Comparison of ENCODE assay signal across 8 cellular contexts in the genomic region with DNA sequence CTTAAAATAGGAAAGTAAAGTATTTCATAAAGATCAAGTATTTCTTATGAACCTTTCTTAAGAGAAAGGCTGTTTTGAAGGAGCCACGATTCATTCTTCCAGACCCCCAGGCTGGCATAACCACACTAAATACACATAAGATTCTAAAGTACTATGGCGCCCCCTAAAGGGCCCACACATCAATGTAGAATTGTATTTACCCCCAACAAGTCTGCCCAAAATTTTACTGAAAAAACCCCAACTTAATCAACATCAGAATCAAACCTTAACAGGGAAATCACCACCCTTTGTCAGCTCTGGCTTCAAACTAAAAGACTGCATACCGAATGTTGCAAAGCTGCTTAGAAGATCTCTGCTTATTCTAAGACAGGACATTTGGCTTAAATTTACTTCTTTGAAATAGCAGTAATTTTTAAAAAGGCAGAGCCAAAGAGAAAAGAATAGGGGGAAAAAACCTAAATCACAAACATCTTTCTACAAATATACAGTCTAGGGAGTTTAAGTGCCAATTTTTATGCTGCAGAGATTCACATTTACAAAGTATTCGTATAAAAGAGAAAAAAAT. TPM values are rescaled to one million over a fixed set of nuclear protein-coding genes. Genes with fewer than 3 reads are reported as not detected.
A peak's percentile ranks its signal among the peaks of the same experiment; 100 is the strongest.
DNase-seq lines count a peak whose midpoint lies in the region; ATAC-seq and TF ChIP-seq lines count a peak whose summit lies in the region.

No MANE protein-coding gene starts in this region.

- H3K9me3 ChIP-seq in spleen: no peaks in the 10 kb centered on the region

- H3K4me1 Mint-ChIP-seq in activated CD8-positive, alpha-beta memory T cell treated with anti-CD3 and anti-CD28 coated beads, Interleukin-2, amount 10 ng/mL, durations not matched to agents 7 days and 5 days: peaks cover 6% of the 10 kb centered on the region
- peaks cover 11% of the 10 kb centered on the region for H3K4me1 Mint-ChIP-seq in activated CD4-positive, alpha-beta T cell treated with anti-CD3 and anti-CD28 coated beads, Interleukin-2, amount 10 ng/mL, durations not matched to agents 24 days and 14 days

- H3K27ac Mint-ChIP-seq in activated CD8-positive, alpha-beta memory T cell treated with anti-CD3 and anti-CD28 coated beads, Interleukin-2, amount 10 ng/mL, durations not matched to agents 7 days and 5 days: peak overlapping the region; percentile 47
- H3K27ac Mint-ChIP-seq in activated CD4-positive, alpha-beta T cell treated with anti-CD3 and anti-CD28 coated beads, Interleukin-2, amount 10 ng/mL, durations not matched to agents 24 days and 14 days: peak overlapping the region; percentile 2

- intact Hi-C loops in activated CD4-positive, alpha-beta T cell treated with anti-CD3 and anti-CD28 coated beads, Interleukin-2, amount 10 ng/mL, durations not matched to agents 24 days and 14 days (cut with micrococcal nuclease): loop anchor here (5.0 kb wide), 1 partner anchor 323 kb away; no protein-coding TSS in a partner anchor
- intact Hi-C loops in spleen (cut with DNase I; ENCODE audit: low total_unique reads): no loop called here

- ATAC-seq in activated CD8-positive, alpha-beta memory T cell treated with anti-CD3 and anti-CD28 coated beads, Interleukin-2, amount 10 ng/mL, durations not matched to agents 7 days and 5 days: peak; percentile 39
- ATAC-seq in HG03139 (IDR thresholded peaks at IDR 0.05; ENCODE audit: unreplicated experiment): no peak
- ATAC-seq in HG03280 (IDR thresholded peaks at IDR 0.05; ENCODE audit: unreplicated experiment): no peak

- H3K36me3 ChIP-seq in spleen: peaks cover 0 to 94% (median 42%) of the 10 kb centered on the region in 6 donors

- H3K27me3 ChIP-seq in spleen (replicated peaks in 1 of 7): no peaks in the 10 kb centered on the region

- TF ChIP-seq POLR2A in spleen (IDR thresholded peaks at IDR 0.05): no peak

- TF ChIP-seq CTCF in fibroblast of pulmonary artery (IDR thresholded peaks at IDR 0.05; ENCODE audit: low read length, missing control alignments): peak; percentile 55
- TF ChIP-seq CTCF in spleen (IDR thresholded peaks at IDR 0.05 in 8 of 11, conservative IDR thresholded peaks at IDR 0.05 in 3 of 11): peak in 8 of 11 experiments; percentile 9 to 65 (median 50)

- H3K4me3 ChIP-seq in fibroblast of pulmonary artery (replicated peaks; ENCODE audit: low read depth, low read length) (no peak overlapping the region), spleen (no peak overlapping the region)

- peak; percentile 51 for DNase-seq in activated CD8-positive, alpha-beta memory T cell treated with anti-CD3 and anti-CD28 coated beads, Interleukin-2, amount 10 ng/mL, durations not matched to agents 7 days and 5 days
- no peak for DNase-seq in activated CD8-positive, alpha-beta memory T cell treated with anti-CD3 and anti-CD28 coated beads, Interleukin-2, amount 50 U/mL, for 48 hours
- peak; percentile 27 for DNase-seq in NCI-H1048 (lab: John Stamatoyannopoulos, UW)
- DNase-seq in activated CD4-positive, alpha-beta T cell treated with anti-CD3 and anti-CD28 coated beads, Interleukin-2, amount 10 ng/mL, durations not matched to agents 24 days and 14 days: peak; percentile 81
- DNase-seq in fibroblast of pulmonary artery (ENCODE audit: low read depth): peak; percentile 51
- DNase-seq in spleen: no peak

- peaks cover 28% of the 10 kb centered on the region for H3K36me3 Mint-ChIP-seq in activated CD8-positive, alpha-beta memory T cell treated with anti-CD3 and anti-CD28 coated beads, Interleukin-2, amount 10 ng/mL, durations not matched to agents 7 days and 5 days
- peaks cover 68% of the 10 kb centered on the region for H3K36me3 Mint-ChIP-seq in activated CD4-positive, alpha-beta T cell treated with anti-CD3 and anti-CD28 coated beads, Interleukin-2, amount 10 ng/mL, durations not matched to agents 24 days and 14 days (ENCODE audit: low read depth)

- CTCF ChIA-PET in activated CD8-positive, alpha-beta memory T cell treated with anti-CD3 and anti-CD28 coated beads, Interleukin-2, amount 10 ng/mL, durations not matched to agents 7 days and 5 days (lab: Charles Lee): interaction anchor here (0.8 to 6.5 kb wide), 23 partner anchors 9 to 327 kb away, joined by 3 to 79 read pairs (median 4); partner anchors contain the start of gene BCL2

- H3K4me1 ChIP-seq in spleen: peaks cover 0 to 4% (median 0%) of the 10 kb centered on the region in 6 donors

- no peak overlapping the region for H3K4me3 Mint-ChIP-seq in activated CD8-positive, alpha-beta memory T cell treated with anti-CD3 and anti-CD28 coated beads, Interleukin-2, amount 10 ng/mL, durations not matched to agents 7 days and 5 days
- H3K4me3 Mint-ChIP-seq in activated CD4-positive, alpha-beta T cell treated with anti-CD3 and anti-CD28 coated beads, Interleukin-2, amount 10 ng/mL, durations not matched to agents 24 days and 14 days: no peak overlapping the region

- H3K27ac ChIP-seq in spleen: no peak overlapping the region

- WGBS in spleen, 5 donors: 28 to 43% (median 32%) methylated on average over 4 of the region's 4 CpGs

- H3K9me3 Mint-ChIP-seq in activated CD8-positive, alpha-beta memory T cell treated with anti-CD3 and anti-CD28 coated beads, Interleukin-2, amount 10 ng/mL, durations not matched to agents 7 days and 5 days (ENCODE audit: low read depth): no peaks in the 10 kb centered on the region
- H3K9me3 Mint-ChIP-seq in activated CD4-positive, alpha-beta T cell treated with anti-CD3 and anti-CD28 coated beads, Interleukin-2, amount 10 ng/mL, durations not matched to agents 24 days and 14 days: no peaks in the 10 kb centered on the region

- H3K27me3 Mint-ChIP-seq in activated CD8-positive, alpha-beta memory T cell treated with anti-CD3 and anti-CD28 coated beads, Interleukin-2, amount 10 ng/mL, durations not matched to agents 7 days and 5 days: no peaks in the 10 kb centered on the region
- no peaks in the 10 kb centered on the region for H3K27me3 Mint-ChIP-seq in activated CD4-positive, alpha-beta T cell treated with anti-CD3 and anti-CD28 coated beads, Interleukin-2, amount 10 ng/mL, durations not matched to agents 24 days and 14 days

RNA-seq across cellular contexts. Expression of gene BCL2, which starts 20.4 kb away (rescaled TPM):
- total RNA-seq in activated CD8-positive, alpha-beta memory T cell treated with anti-CD3 and anti-CD28 coated beads, Interleukin-2, amount 10 ng/mL, durations not matched to agents 7 days and 5 days: 100 to 1,000 TPM; 118 to 143 TPM
- 80.5 and 81.3 TPM in 2 replicates for total RNA-seq in activated CD4-positive, alpha-beta T cell treated with anti-CD3 and anti-CD28 coated beads, Interleukin-2, amount 10 ng/mL, durations not matched to agents 24 days and 14 days
- total RNA-seq in spleen: 100 to 1,000 TPM in 1 of 7 donors, 10 to 100 TPM in 6; 65.7 to 112 (median 83.2) TPM
- polyA plus RNA-seq in spleen: 10 to 100 TPM in 2 of 3 donors, 1 to 10 TPM in 1; 9.6 to 18.0 (median 15.0) TPM

RNA-seq across cellular contexts. Expression of gene KDSR, which starts 27.0 kb away (rescaled TPM):
- total RNA-seq in activated CD8-positive, alpha-beta memory T cell treated with anti-CD3 and anti-CD28 coated beads, Interleukin-2, amount 10 ng/mL, durations not matched to agents 7 days and 5 days: 10 to 100 TPM; 34.6 to 48.4 TPM
- total RNA-seq in activated CD4-positive, alpha-beta T cell treated with anti-CD3 and anti-CD28 coated beads, Interleukin-2, amount 10 ng/mL, durations not matched to agents 24 days and 14 days: 83.9 and 86.9 TPM in 2 replicates
- total RNA-seq in spleen: 10 to 100 TPM; 31.1 to 42.2 (median 33.3) TPM
- 10 to 100 TPM in 1 of 3 donors, 1 to 10 TPM in 2; 5.7 to 10.2 (median 8.9) TPM for polyA plus RNA-seq in spleen

Comparison
In these comparisons a context has a peak if more than half of its experiments do, and no peak if none do; other contexts are left out.
1. DNase-seq: peak in activated CD8-positive, alpha-beta memory T cell treated with anti-CD3 and anti-CD28 coated beads, Interleukin-2, amount 10 ng/mL, durations not matched to agents 7 days and 5 days (single experiment), NCI-H1048 (single experiment), activated CD4-positive, alpha-beta T cell treated with anti-CD3 and anti-CD28 coated beads, Interleukin-2, amount 10 ng/mL, durations not matched to agents 24 days and 14 days (single experiment) and fibroblast of pulmonary artery (single experiment); none in activated CD8-positive, alpha-beta memory T cell treated with anti-CD3 and anti-CD28 coated beads, Interleukin-2, amount 50 U/mL, for 48 hours (single experiment) and spleen (single experiment).